10 cellular contexts compared by ENCODE assay signal in genomic region chr4:7630559-7631287, GRCh38.
DNase-seq lines count a peak whose midpoint lies in the region; TF ChIP-seq lines count a peak whose summit lies in the region.
"Had no signal": no experiment of that assay in that cellular context is flagged by ENCODE, and none has a peak within 500 bp of the region (broad histone marks: within the 10 kb centered on the region; RNA-seq: fewer than 3 reads in every experiment).

No MANE protein-coding gene starts in this region.

- POLR2A ChIA-PET in RWPE1 (lab: Yijun Ruan, JAX; ENCODE audit: low non-redundant PET) = no interaction called here

- intact Hi-C loops in head of caudate nucleus (cut with DNase I) = no loop called here
- intact Hi-C loops in sigmoid colon (cut with DNase I) = no loop called here

- peak overlapping the region in 1 of 4 donors; percentile 16 for H3K4me3 ChIP-seq in sigmoid colon
- H3K4me3 ChIP-seq in WERI-Rb-1 (ENCODE audit: low read depth, low read length) = no peak overlapping the region

- CTCF ChIA-PET in RWPE1 (lab: Yijun Ruan, JAX) = interaction anchor here (0.8 kb wide), 1 partner anchor 15 kb away, joined by 6 read pairs; no protein-coding TSS in a partner anchor

- H3K27ac ChIP-seq in RWPE1 (peak overlapping the region; percentile 82), sigmoid colon (peak overlapping the region in 3 of 4 donors; percentile 49 to 59 (median 51)), WERI-Rb-1 (no peak overlapping the region)

- no peaks in the 10 kb centered on the region for H3K36me3 ChIP-seq in sigmoid colon
- peaks cover 5% of the 10 kb centered on the region for H3K36me3 ChIP-seq in WERI-Rb-1

- peaks cover 0 to 7% (median 0%) of the 10 kb centered on the region in 3 donors for H3K27me3 ChIP-seq in sigmoid colon
- no peaks in the 10 kb centered on the region for H3K27me3 ChIP-seq in WERI-Rb-1 (ENCODE audit: insufficient read depth, low read depth, severe bottlenecking)

- no peaks in the 10 kb centered on the region for H3K9me3 ChIP-seq in sigmoid colon
- H3K9me3 ChIP-seq in WERI-Rb-1 (ENCODE audit: severe bottlenecking) = no peaks in the 10 kb centered on the region

- TF ChIP-seq POLR2A in sigmoid colon (IDR thresholded peaks at IDR 0.05) = no peak
- no peak for TF ChIP-seq POLR2A in erythroblast (IDR thresholded peaks at IDR 0.05; ENCODE audit: low read length)

- DNase-seq in GM04503 (ENCODE audit: low read depth) (peak; percentile 73), RWPE1 (ENCODE audit: low spot score) (peak; percentile 79), head of caudate nucleus (peak; percentile 39 to 94 (median 72)), sigmoid colon (no peak), mesenteric fat pad (ENCODE audit: low spot score) (no peak), WERI-Rb-1 (no peak), DMS153 (lab: John Stamatoyannopoulos, UW) (no peak), erythroblast (lab: John Stamatoyannopoulos, UW) (no peak)
- DNase-seq: effector memory CD8-positive, alpha-beta T cell; SHP77 treated with DMSO at 0.1 percent for 48 hours had no signal

- 69% methylated on average over 18 of the region's 18 CpGs for WGBS in sigmoid colon, 2 donors

- TF ChIP-seq EP300 in sigmoid colon (IDR thresholded peaks at IDR 0.05) = no peak

- peaks cover 0 to 17% (median 16%) of the 10 kb centered on the region in 4 donors for H3K4me1 ChIP-seq in sigmoid colon

- TF ChIP-seq CTCF in RWPE1 (conservative IDR thresholded peaks at IDR 0.05; ENCODE audit: low read depth) (no peak), sigmoid colon (IDR thresholded peaks at IDR 0.05) (no peak), WERI-Rb-1 (IDR thresholded peaks at IDR 0.05; ENCODE audit: low read depth, low read length) (no peak)

Comparison
In these comparisons a context has a peak if more than half of its experiments do, and no peak if none do; other contexts are left out.
1. DNase-seq: peak in GM04503 (single experiment), RWPE1 (single experiment) and head of caudate nucleus (42 of 42); none in sigmoid colon (single experiment), mesenteric fat pad (single experiment), WERI-Rb-1 (single experiment), DMS153 (single experiment) and erythroblast (0 of 2).